In the genomic region with DNA sequence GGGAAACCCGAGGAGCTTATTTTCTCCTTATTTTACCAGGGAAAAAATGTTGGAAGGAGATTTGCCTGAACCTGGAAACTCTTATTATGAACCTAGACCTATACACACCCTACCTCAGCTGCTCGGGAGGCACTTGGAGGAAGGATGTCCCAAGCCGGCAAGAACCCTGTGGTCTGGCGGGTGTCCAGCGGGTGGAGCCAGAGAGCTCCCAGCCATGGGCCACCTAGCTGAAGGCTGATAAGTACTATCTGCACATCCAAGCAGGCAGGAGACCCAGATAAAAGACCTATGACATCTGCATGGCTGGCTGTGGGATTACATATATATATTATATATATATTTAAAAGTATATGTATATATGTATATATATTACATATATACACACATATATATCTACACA, we compare ENCODE assay signal across 8 cellular contexts. TPM values are rescaled to one million over a fixed set of nuclear protein-coding genes. Genes with fewer than 3 reads are reported as not detected.
A peak's percentile ranks its signal among the peaks of the same experiment; 100 is the strongest.
DNase-seq lines count a peak whose midpoint lies in the region; ATAC-seq and TF ChIP-seq lines count a peak whose summit lies in the region.

No MANE protein-coding gene starts in this region.

- H3K27ac Mint-ChIP-seq in neural crest cell (ENCODE audit: unreplicated experiment): no peak overlapping the region

- H3K79me2 ChIP-seq in OCI-LY1 (ENCODE audit: insufficient read depth, low read length): no peaks in the 10 kb centered on the region

- peak; percentile 95 for ATAC-seq in GM21529 (IDR thresholded peaks at IDR 0.05; ENCODE audit: unreplicated experiment)
- peak; percentile 80 for ATAC-seq in esophagus mucosa

- no peaks in the 10 kb centered on the region for H3K4me1 ChIP-seq in OCI-LY1 (ENCODE audit: insufficient read depth, low read length, severe bottlenecking)
- no peaks in the 10 kb centered on the region for H3K4me1 ChIP-seq in testis

- H3K4me2 ChIP-seq in OCI-LY1 (ENCODE audit: low read length): no peak overlapping the region

- intact Hi-C loops in testis (cut with DNase I; ENCODE audit: low total_unique reads): no loop called here

- H3K9ac ChIP-seq in OCI-LY1 (ENCODE audit: low read length): no peak overlapping the region

- no peak overlapping the region for H3K4me3 ChIP-seq in OCI-LY1 (ENCODE audit: low read depth, low read length, poor library complexity, severe bottlenecking)
- no peak overlapping the region for H3K4me3 ChIP-seq in testis

- H3F3A ChIP-seq in OCI-LY1 (ENCODE audit: insufficient read depth, low read length): no peaks in the 10 kb centered on the region

- H3K9me3 Mint-ChIP-seq in neural crest cell: no peaks in the 10 kb centered on the region

- no peak overlapping the region for H2AFZ ChIP-seq in OCI-LY1 (ENCODE audit: low read length)

- H3K4me3 Mint-ChIP-seq in neural crest cell: no peak overlapping the region

- H3K36me3 ChIP-seq in OCI-LY1 (ENCODE audit: insufficient read depth, low read length): no peaks in the 10 kb centered on the region
- H3K36me3 ChIP-seq in testis (ENCODE audit: low read depth, missing control alignments): no peaks in the 10 kb centered on the region

- H3K27me3 Mint-ChIP-seq in neural crest cell (ENCODE audit: low read depth): peaks cover 28% of the 10 kb centered on the region

- no peak overlapping the region for H3K27ac ChIP-seq in OCI-LY1 (ENCODE audit: low read depth, low read length, poor library complexity, severe bottlenecking)
- no peak overlapping the region for H3K27ac ChIP-seq in testis

- TF ChIP-seq CTCF in OCI-LY1 (IDR thresholded peaks at IDR 0.05; ENCODE audit: low read length) (peak; percentile 81), neural crest cell (conservative IDR thresholded peaks at IDR 0.05) (peak; percentile 85), testis (IDR thresholded peaks at IDR 0.05) (peak in 2 of 3 experiments; percentile 30 to 58)

- no peak for TF ChIP-seq POLR2A in testis (IDR thresholded peaks at IDR 0.05)

- DNase-seq in DMS53 treated with DMSO at 0.1 percent for 48 hours (lab: John Stamatoyannopoulos, UW; ENCODE audit: unreplicated experiment): peak; percentile 90
- DNase-seq in HuH-7.5 (ENCODE audit: low spot score): peak; percentile 45
- peak; percentile 88 for DNase-seq in activated CD8-positive, alpha-beta memory T cell treated with anti-CD3 and anti-CD28 coated beads, Interleukin-2, amount 50 U/mL, for 48 hours
- DNase-seq in neural crest cell (ENCODE audit: low read depth, low spot score): peak; percentile 75
- DNase-seq in testis: peak; percentile 84

- no peaks in the 10 kb centered on the region for H3K36me3 Mint-ChIP-seq in neural crest cell (ENCODE audit: low read depth)

- H3K4me1 Mint-ChIP-seq in neural crest cell: peaks cover 13% of the 10 kb centered on the region

- H3K27me3 ChIP-seq in OCI-LY1 (ENCODE audit: insufficient read depth, low read length) (no peaks in the 10 kb centered on the region), testis (no peaks in the 10 kb centered on the region)

- H3K9me3 ChIP-seq in OCI-LY1 (ENCODE audit: low read length): no peaks in the 10 kb centered on the region
- no peaks in the 10 kb centered on the region for H3K9me3 ChIP-seq in testis

- WGBS in testis, 2 donors: 17 to 24% methylated on average over 5 of the region's 5 CpGs

- H4K20me1 ChIP-seq in OCI-LY1 (ENCODE audit: insufficient read depth, low read length): no peaks in the 10 kb centered on the region

- no peaks in the 10 kb centered on the region for H3K9me2 ChIP-seq in OCI-LY1 (ENCODE audit: low read depth, low read length)

RNA-seq across cellular contexts. Expression of a gene that starts 1.1 kb away (rescaled TPM):
- total RNA-seq in esophagus mucosa (0.52 TPM), neural crest cell (not detected in 2 replicates), testis (under 1 TPM in 1 of 2 donors, not detected in 1; 0.50 TPM)
- polyA plus RNA-seq in testis (ENCODE audit: insufficient read depth, low read depth, low replicate concordance): 0.73 TPM
